In the genomic region with DNA sequence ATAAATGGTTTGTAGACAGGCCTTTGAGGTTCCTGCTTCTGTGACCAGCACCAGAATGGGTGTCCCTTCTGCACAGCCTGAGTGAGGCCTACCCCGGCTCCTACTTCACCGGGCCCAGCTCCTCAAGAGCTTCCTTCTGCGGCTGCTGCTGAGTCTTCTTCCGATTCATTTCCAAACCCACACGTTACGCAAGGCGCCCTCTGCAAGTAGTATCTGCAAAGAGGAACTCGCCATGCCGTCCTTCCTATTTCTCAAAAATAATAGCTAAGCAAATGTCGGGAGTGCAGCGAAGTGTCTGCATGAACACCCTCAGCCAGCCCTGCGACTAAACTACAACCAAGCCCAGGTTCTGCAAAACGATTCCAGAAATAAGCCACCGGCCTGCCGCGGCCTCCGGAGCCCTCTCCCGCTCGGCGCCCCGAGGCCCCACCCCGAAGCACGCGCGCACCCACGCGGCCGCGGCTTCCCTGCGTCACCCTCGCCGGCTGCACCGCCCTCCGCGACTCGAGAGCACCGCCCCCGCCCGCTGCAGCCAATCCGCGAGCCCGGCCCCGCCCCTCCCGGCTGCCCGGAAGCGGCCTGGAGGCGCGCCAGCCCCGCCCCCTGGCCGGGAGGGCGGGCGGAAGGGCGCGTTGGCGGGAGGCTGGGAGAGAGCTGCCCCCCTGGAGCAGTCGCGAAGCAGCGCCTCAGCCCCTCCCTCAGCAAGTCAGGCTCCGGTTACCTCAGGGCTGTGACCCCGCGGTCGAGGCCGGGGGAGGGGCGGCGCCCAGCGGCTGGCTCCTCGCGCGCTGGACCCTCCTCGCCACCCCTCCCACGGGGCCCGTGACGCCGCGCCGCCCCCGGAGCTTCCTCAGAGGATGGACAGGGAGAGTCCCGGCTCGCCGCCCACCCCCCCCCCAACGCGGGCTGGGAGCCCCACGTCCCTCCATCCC, we compare ENCODE assay signal across 8 cellular contexts. TPM values are rescaled to one million over a fixed set of nuclear protein-coding genes. Genes with fewer than 3 reads are reported as not detected.
DNase-seq lines count a peak whose midpoint lies in the region; ATAC-seq, FAIRE-seq and TF ChIP-seq lines count a peak whose summit lies in the region.

No MANE protein-coding gene starts in this region.

- no peak for FAIRE-seq in kidney (lab: Jason Lieb, UNC)

- H3K4me3 ChIP-seq in kidney (ENCODE audit: low read length in 2 of 2) = peak overlapping the region; percentile 64 to 79

- H3K4me1 ChIP-seq in kidney (ENCODE audit: control insufficient read depth in 1 of 2, insufficient read depth in 1 of 2, low read depth in 1 of 2, low read length in 2 of 2) = peaks cover 35 to 36% of the 10 kb centered on the region in 2 donors

- H3K36me3 Mint-ChIP-seq in central memory CD8-positive, alpha-beta T cell (ENCODE audit: insufficient read depth) = peaks cover 33% of the 10 kb centered on the region

- intact Hi-C loops in kidney (cut with DNase I) = no loop called here

- H3K9me3 Mint-ChIP-seq in central memory CD8-positive, alpha-beta T cell = no peaks in the 10 kb centered on the region

- H3K9ac ChIP-seq in kidney (ENCODE audit: low read length in 2 of 2) = peak overlapping the region in 1 of 2 donors; percentile 90

- H3K9me3 ChIP-seq in kidney (ENCODE audit: control insufficient read depth in 1 of 2, low read length in 2 of 2) = no peaks in the 10 kb centered on the region

- H3K4me1 Mint-ChIP-seq in central memory CD8-positive, alpha-beta T cell = peaks cover 52% of the 10 kb centered on the region

- H3K27ac ChIP-seq in kidney (ENCODE audit: low read depth in 2 of 2, low read length in 2 of 2) = peak overlapping the region; percentile 99

- H3K27me3 Mint-ChIP-seq in central memory CD8-positive, alpha-beta T cell = no peaks in the 10 kb centered on the region

- peak overlapping the region; percentile 98 for H3K27ac Mint-ChIP-seq in central memory CD8-positive, alpha-beta T cell (ENCODE audit: low read depth)

- no peak for TF ChIP-seq CTCF in kidney (IDR thresholded peaks at IDR 0.05; ENCODE audit: borderline replicate concordance, extremely low read depth, insufficient read depth)

- peak; percentile 59 for ATAC-seq in GM18909 (IDR thresholded peaks at IDR 0.05; ENCODE audit: poor library complexity, unreplicated experiment)
- peak; percentile 49 for ATAC-seq in HG03139 (IDR thresholded peaks at IDR 0.05; ENCODE audit: unreplicated experiment)
- peak; percentile 65 to 71 for ATAC-seq in activated CD4-positive, CD25-positive, alpha-beta regulatory T cell treated with anti-CD3 and anti-CD28 coated beads, Interleukin-2, amount 50 U/mL, for 24 hours
- peak; percentile 57 for ATAC-seq in central memory CD8-positive, alpha-beta T cell (replicated peaks; ENCODE audit: extremely low read depth, poor library complexity, severe bottlenecking)

- H3K36me3 ChIP-seq in kidney (ENCODE audit: control insufficient read depth in 1 of 2, insufficient read depth in 2 of 2, low read length in 2 of 2) = peaks cover 0 to 9% of the 10 kb centered on the region in 2 donors

- DNase-seq in AG08396 (ENCODE audit: low spot score) (peak; percentile 96), NCI-H446 treated with DMSO at 0.1 percent for 48 hours (lab: John Stamatoyannopoulos, UW) (peak; percentile 86), kidney (peak; percentile 99)
- DNase-seq in central memory CD8-positive, alpha-beta T cell (ENCODE audit: low spot score in 2 of 2) = peak; percentile 96 to 97
- DNase-seq in stimulated activated CD4-positive, alpha-beta T cell treated with anti-CD3 and anti-CD28 coated beads, Interleukin-12 subunit alpha, Interleukin-12 subunit beta, amount 100 ng/mL, for 4 hours = peak; percentile 99

- peak overlapping the region; percentile 88 for H3K4me3 Mint-ChIP-seq in central memory CD8-positive, alpha-beta T cell

RNA-seq across cellular contexts. Expression of a gene that starts 8.3 kb away (rescaled TPM):
- 39.8 TPM for total RNA-seq in kidney
- 3.7 TPM for polyA plus RNA-seq in kidney (ENCODE audit: insufficient read depth, low read depth, low replicate concordance)

RNA-seq across cellular contexts. Expression of a gene that starts 55.2 kb away (rescaled TPM):
- total RNA-seq in kidney = 58.0 TPM
- 33.7 TPM for polyA plus RNA-seq in kidney (ENCODE audit: insufficient read depth, low read depth, low replicate concordance)

RNA-seq across cellular contexts. Expression of a gene that starts 56.3 kb away (rescaled TPM):
- total RNA-seq in kidney = 24.4 TPM
- 9.1 TPM for polyA plus RNA-seq in kidney (ENCODE audit: insufficient read depth, low read depth, low replicate concordance)

Comparison
In these comparisons a context has a peak if more than half of its experiments do, and no peak if none do; other contexts are left out.
1. Peak in every context shown above with its lines: DNase-seq, ATAC-seq, H3K4me3 ChIP-seq and H3K27ac ChIP-seq.